In genomic region chr10:24012249-24012803, GRCh38 we compare ENCODE assay signal across 1 cellular context.
TF ChIP-seq lines count a peak whose summit lies in the region.

No MANE protein-coding gene starts in this region.

TF ChIP-seq in GM12878, 131 proteins besides CTCF, POLR2A, EP300 and RAD21 (continued from another document):
- no peak for TF ChIP-seq ZBTB11 (CRISPR knock-in tag; IDR thresholded peaks at IDR 0.05)
- no peak for TF ChIP-seq BMI1 (IDR thresholded peaks at IDR 0.05; ENCODE audit: borderline replicate concordance)
- TF ChIP-seq ZNF207 (IDR thresholded peaks at IDR 0.05; ENCODE audit: borderline replicate concordance): no peak
- TF ChIP-seq MLLT1 (IDR thresholded peaks at IDR 0.05): no peak
- no peak for TF ChIP-seq SREBF2 (IDR thresholded peaks at IDR 0.05; ENCODE audit: low read length)
- TF ChIP-seq CBFB (IDR thresholded peaks at IDR 0.05; ENCODE audit: low read depth): no peak
- no peak for TF ChIP-seq ZBED1 (IDR thresholded peaks at IDR 0.05; ENCODE audit: borderline replicate concordance)
- no peak for TF ChIP-seq NR2C2 (IDR thresholded peaks at IDR 0.05; ENCODE audit: borderline replicate concordance, control insufficient read depth, insufficient read length, low read depth)
- no peak for TF ChIP-seq TCF7 (IDR thresholded peaks at IDR 0.05; ENCODE audit: borderline replicate concordance)
